Comparison of ENCODE assay signal across 11 cellular contexts in genomic region chr7:129906700-129907099, GRCh38. TPM values are rescaled to one million over a fixed set of nuclear protein-coding genes. Genes with fewer than 3 reads are reported as not detected.
DNase-seq lines count a peak whose midpoint lies in the region; ATAC-seq and TF ChIP-seq lines count a peak whose summit lies in the region.
"Had no signal": no experiment of that assay in that cellular context is flagged by ENCODE, and none has a peak within 500 bp of the region (broad histone marks: within the 10 kb centered on the region; RNA-seq: fewer than 3 reads in every experiment).

No MANE protein-coding gene starts in this region.

- H3K36me3 Mint-ChIP-seq in activated CD4-positive, alpha-beta memory T cell treated with anti-CD3 and anti-CD28 coated beads for 36 hours, result peaks cover 10% of the 10 kb centered on the region

- H3K27ac Mint-ChIP-seq in activated CD4-positive, alpha-beta memory T cell treated with anti-CD3 and anti-CD28 coated beads for 36 hours, result peak overlapping the region; percentile 53

- in situ Hi-C loops in brain microvascular endothelial cell (cut with HindIII; ENCODE audit: low pct_ligation_motif_present, low sequenced_read_pairs), result no loop called here

- H3K27me3 ChIP-seq in heart right ventricle (no peaks in the 10 kb centered on the region), brain microvascular endothelial cell (replicated peaks) (no peaks in the 10 kb centered on the region)
- H3K27me3 ChIP-seq: neutrophil had no signal

- ATAC-seq in heart right ventricle, result peak; percentile 34 to 87 (median 70)

- no peak for TF ChIP-seq CTCF in HEK293 (tag by site-specific recombination; IDR thresholded peaks at IDR 0.05)
- no peak for TF ChIP-seq CTCF in heart right ventricle (IDR thresholded peaks at IDR 0.05)
- no peak for TF ChIP-seq CTCF in retinal pigment epithelial cell (conservative IDR thresholded peaks at IDR 0.05; ENCODE audit: low read depth, low read length)
- TF ChIP-seq CTCF in brain microvascular endothelial cell (IDR thresholded peaks at IDR 0.05; ENCODE audit: low read depth, low read length, missing control alignments), result no peak

- POLR2A ChIA-PET in HEK293 (lab: Yijun Ruan, JAX), result no interaction called here
- POLR2A ChIA-PET in activated CD4-positive, alpha-beta memory T cell treated with anti-CD3 and anti-CD28 coated beads for 36 hours (lab: Charles Lee), result interaction anchor here (0.9 to 1.6 kb wide), 2 partner anchors 8 to 42 kb away, joined by 3 read pairs; no protein-coding TSS in a partner anchor

- H3K9me3 Mint-ChIP-seq in activated CD4-positive, alpha-beta memory T cell treated with anti-CD3 and anti-CD28 coated beads for 36 hours, result no peaks in the 10 kb centered on the region

- CTCF ChIA-PET in HEK293 (lab: Yijun Ruan, JAX), result interaction anchor here (0.5 kb wide), 1 partner anchor 45 kb away, joined by 4 read pairs; no protein-coding TSS in a partner anchor
- CTCF ChIA-PET in activated CD4-positive, alpha-beta memory T cell treated with anti-CD3 and anti-CD28 coated beads for 36 hours (lab: Charles Lee), result interaction anchor here (0.7 to 1.5 kb wide), 2 partner anchors 45 to 103 kb away, joined by 3 to 4 read pairs; no protein-coding TSS in a partner anchor

- H3K27ac ChIP-seq in HEK293 (ENCODE audit: extremely low read depth, low read depth, low read length) (no peak overlapping the region), heart right ventricle (peak overlapping the region in 9 of 10 donors; percentile 40 to 76 (median 59)), brain microvascular endothelial cell (no peak overlapping the region)
- H3K27ac ChIP-seq: neutrophil had no signal

- intact Hi-C loops in activated CD4-positive, alpha-beta memory T cell treated with anti-CD3 and anti-CD28 coated beads for 36 hours (cut with micrococcal nuclease), result loop anchor here (1.0 to 10.0 kb wide), 3 partner anchors 43 to 62 kb away; no protein-coding TSS in a partner anchor
- intact Hi-C loops in heart right ventricle (cut with DNase I), result no loop called here

- peaks cover 75% of the 10 kb centered on the region for H3K4me1 Mint-ChIP-seq in activated CD4-positive, alpha-beta memory T cell treated with anti-CD3 and anti-CD28 coated beads for 36 hours (ENCODE audit: low read depth)

- no peak for DNase-seq in activated CD4-positive, alpha-beta memory T cell treated with anti-CD3 and anti-CD28 coated beads for 36 hours
- no peak for DNase-seq in heart right ventricle
- DNase-seq in retinal pigment epithelial cell (ENCODE audit: low read depth), result peak; percentile 68
- DNase-seq in NCI-H510A treated with DMSO at 0.1 percent for 48 hours (lab: John Stamatoyannopoulos, UW), result no peak
- DNase-seq in occipital lobe (lab: John Stamatoyannopoulos, UW), result no peak
- DNase-seq in brain microvascular endothelial cell, result no peak
- no peak for DNase-seq in stimulated activated CD4-positive, alpha-beta T cell treated with anti-CD3 and anti-CD28 coated beads, Interleukin-4, amount 100 ng/mL, for 24 hours
- DNase-seq: hypothalamus, NCI-H2081 treated with DMSO at 0.1 percent for 48 hours had no signal

- H3K9me3 ChIP-seq in HEK293 (ENCODE audit: control insufficient read depth, insufficient read depth, low read depth, low read length), result no peaks in the 10 kb centered on the region
- H3K9me3 ChIP-seq in heart right ventricle, result no peaks in the 10 kb centered on the region
- H3K9me3 ChIP-seq: neutrophil had no signal

- WGBS in heart right ventricle, 2 donors, result 49 to 61% methylated on average over 5 of the region's 5 CpGs

- H3K4me3 ChIP-seq in HEK293 (ENCODE audit: low read depth, low read length) (no peak overlapping the region), heart right ventricle (no peak overlapping the region), retinal pigment epithelial cell (ENCODE audit: low read length) (no peak overlapping the region), brain microvascular endothelial cell (ENCODE audit: low read depth, low read length) (no peak overlapping the region)

- no peak overlapping the region for H3K4me3 Mint-ChIP-seq in activated CD4-positive, alpha-beta memory T cell treated with anti-CD3 and anti-CD28 coated beads for 36 hours

- H3K36me3 ChIP-seq in HEK293 (ENCODE audit: control insufficient read depth in 2 of 2, insufficient read depth in 1 of 2, low read length in 2 of 2) (no peaks in the 10 kb centered on the region), heart right ventricle (peaks cover 0 to 32% (median 0%) of the 10 kb centered on the region in 9 donors), brain microvascular endothelial cell (replicated peaks) (peaks cover 7% of the 10 kb centered on the region)

- H3K27me3 Mint-ChIP-seq in activated CD4-positive, alpha-beta memory T cell treated with anti-CD3 and anti-CD28 coated beads for 36 hours, result no peaks in the 10 kb centered on the region

- H3K4me1 ChIP-seq in HEK293 (ENCODE audit: control insufficient read depth, insufficient read depth, low read length) (no peaks in the 10 kb centered on the region), heart right ventricle (peaks cover 0 to 76% (median 55%) of the 10 kb centered on the region in 9 donors)

TF ChIP-seq in HEK293, 187 proteins besides CTCF, POLR2A, EP300 and RAD21:
- TF ChIP-seq ZNF548 (tag by site-specific recombination; IDR thresholded peaks at IDR 0.05) (no peak), PRDM6 (tag by site-specific recombination; IDR thresholded peaks at IDR 0.05) (0 out of 2 replicates have a peak, but pooled peaks have one; percentile 32)

RNA-seq across cellular contexts. Expression of gene UBE2H, which starts 46.1 kb away (rescaled TPM):
- 10 to 100 TPM; 33.6 to 37.1 TPM for total RNA-seq in activated CD4-positive, alpha-beta memory T cell treated with anti-CD3 and anti-CD28 coated beads for 36 hours
- total RNA-seq in heart right ventricle (100 to 1,000 TPM in 7 of 10 donors, 10 to 100 TPM in 3; 73.5 to 222 (median 170) TPM), occipital lobe (85.2 TPM)
- polyA plus RNA-seq in heart right ventricle, result 10 to 100 TPM; 26.0 to 35.3 TPM

Comparison
In these comparisons a context has a peak if more than half of its experiments do, and no peak if none do; other contexts are left out.
1. H3K27ac ChIP-seq: peak in heart right ventricle (9 of 10); none in HEK293 (single experiment) and brain microvascular endothelial cell (single experiment).